ENCODE assay signal across 10 cellular contexts in genomic region chr3:146594843-146595482, GRCh38. TPM values are rescaled to one million over a fixed set of nuclear protein-coding genes. Genes with fewer than 3 reads are reported as not detected.
DNase-seq lines count a peak whose midpoint lies in the region; ATAC-seq, FAIRE-seq and TF ChIP-seq lines count a peak whose summit lies in the region.
"Had no signal": no experiment of that assay in that cellular context is flagged by ENCODE, and none has a peak within 500 bp of the region (broad histone marks: within the 10 kb centered on the region; RNA-seq: fewer than 3 reads in every experiment).

No MANE protein-coding gene starts in this region.

- TF ChIP-seq CTCF in A549 (IDR thresholded peaks at IDR 0.05) (peak; percentile 55), RWPE1 (conservative IDR thresholded peaks at IDR 0.05; ENCODE audit: low read depth) (peak; percentile 54; the same call in 1 of the 2 replicates)

- peak in 1 of 2 experiments; percentile 78; a peak in 3 of 6 replicates for ATAC-seq in A549
- ATAC-seq in esophagus mucosa: no peak
- ATAC-seq in GM19395 (IDR thresholded peaks at IDR 0.05; ENCODE audit: unreplicated experiment): no peak
- ATAC-seq: mucosa of descending colon had no signal

- no peak overlapping the region for H3K4me3 ChIP-seq in A549
- H3K4me3 ChIP-seq: mucosa of descending colon had no signal

- H3K9me3 ChIP-seq in A549: no peaks in the 10 kb centered on the region
- H3K9me3 ChIP-seq: mucosa of descending colon had no signal

- H3K27ac ChIP-seq in A549: no peak overlapping the region
- no peak overlapping the region for H3K27ac ChIP-seq in RWPE1

- no peak for TF ChIP-seq EP300 in A549 (IDR thresholded peaks at IDR 0.05)

- CTCF ChIA-PET in A549 (lab: Yijun Ruan, JAX) (interaction anchor here (0.7 to 2.6 kb wide), 12 partner anchors 8 to 603 kb away, joined by 3 to 11 read pairs (median 5); no protein-coding TSS in a partner anchor), RWPE1 (lab: Yijun Ruan, JAX) (interaction anchor here (0.7 to 1.3 kb wide), 7 partner anchors 10 to 991 kb away, joined by 3 to 9 read pairs (median 4); partner anchors contain the start of gene PLSCR5)

- POLR2A ChIA-PET in A549 (lab: Yijun Ruan, JAX) (interaction anchor here (0.7 kb wide), 1 partner anchor 803 kb away, joined by 3 read pairs; no protein-coding TSS in a partner anchor), RWPE1 (lab: Yijun Ruan, JAX; ENCODE audit: low non-redundant PET) (no interaction called here)

- FAIRE-seq in A549 (lab: Jason Lieb, UNC): no peak

- no peak for TF ChIP-seq POLR2A in A549 (IDR thresholded peaks at IDR 0.05; ENCODE audit: low read length)

- no peaks in the 10 kb centered on the region for H3K4me1 ChIP-seq in A549

- peak; percentile 18 to 33 for DNase-seq in A549 (ENCODE audit: low read depth in 1 of 2, low spot score in 1 of 2)
- DNase-seq in GM03348 (ENCODE audit: low spot score): peak; percentile 10
- DNase-seq in RWPE1 (ENCODE audit: low spot score): no peak
- peak; percentile 10 for DNase-seq in fibroblast of the conjunctiva (ENCODE audit: low read depth)
- no peak for DNase-seq in kidney glomerular epithelial cell (lab: John Stamatoyannopoulos, UW)
- DNase-seq in activated effector memory CD4-positive, alpha-beta T cell treated with anti-CD3 and anti-CD28 coated beads, Interleukin-2, amount 50 U/mL, for 16 hours: no peak
- DNase-seq: activated naive CD8-positive, alpha-beta T cell treated with anti-CD3 and anti-CD28 coated beads, Interleukin-2, amount 10 ng/mL, durations not matched to agents 7 days and 5 days had no signal

- WGBS in A549 (ENCODE audit: missing lambda C conversion rate): 46% methylated on average over 7 of the region's 7 CpGs

- H3K4me2 ChIP-seq in A549: peak overlapping the region; percentile 43

- TF ChIP-seq RAD21 in A549 (conservative IDR thresholded peaks at IDR 0.05 in 1 of 2, IDR thresholded peaks at IDR 0.05 in 1 of 2): peak; percentile 24 to 35; a peak in 1 of 5 replicates

TF ChIP-seq in A549, 52 proteins besides CTCF, POLR2A, EP300 and RAD21:
- peak; percentile 50; the same call in 1 of the 3 replicates for TF ChIP-seq SMC3 (IDR thresholded peaks at IDR 0.05)
- TF ChIP-seq ESRRA (IDR thresholded peaks at IDR 0.05; ENCODE audit: borderline replicate concordance, low read length): no peak

RNA-seq across cellular contexts. Expression of gene PLSCR5, which starts 10.2 kb away (rescaled TPM):
- polyA plus RNA-seq in A549 (2011; rRNA removed) (not detected in 2 replicates), A549 (2017; fragmentation: RNase III; extraction: RNeasy Plus Mini Kit Qiagen cat#74134 plus additional on column Dnase treatment) (not detected in 3 replicates)
- polyA plus RNA-seq in A549 (2012; cell fraction: cytosol; rRNA removed): not detected in 2 replicates
- not detected in 2 replicates for polyA plus RNA-seq in A549 (2012; cell fraction: nucleus; rRNA removed)
- not detected in 2 replicates for polyA minus RNA-seq in A549 (2011; rRNA and poly(A)+ RNA removed)
- not detected for total RNA-seq in esophagus mucosa
- total RNA-seq: activated naive CD8-positive, alpha-beta T cell treated with anti-CD3 and anti-CD28 coated beads, Interleukin-2, amount 10 ng/mL, durations not matched to agents 7 days and 5 days; mucosa of descending colon had no signal

RNA-seq across cellular contexts. Expression of gene PLSCR1, which starts 50.6 kb away (rescaled TPM):
- polyA plus RNA-seq in A549 (2011; rRNA removed) (41.5 and 54.4 TPM in 2 replicates), A549 (2017; fragmentation: RNase III; extraction: RNeasy Plus Mini Kit Qiagen cat#74134 plus additional on column Dnase treatment) (35.6 to 43.9 TPM (median 37.1 TPM) in 3 replicates)
- polyA plus RNA-seq in A549 (2012; cell fraction: cytosol; rRNA removed): 29.4 and 33.0 TPM in 2 replicates
- polyA plus RNA-seq in A549 (2012; cell fraction: nucleus; rRNA removed): 24.5 and 29.3 TPM in 2 replicates
- 34.1 and 48.1 TPM in 2 replicates for polyA minus RNA-seq in A549 (2011; rRNA and poly(A)+ RNA removed)
- 60.1 TPM for total RNA-seq in esophagus mucosa

Comparison
In these comparisons a context has a peak if more than half of its experiments do, and no peak if none do; other contexts are left out.
1. DNase-seq: peak in A549 (2 of 2), GM03348 (single experiment) and fibroblast of the conjunctiva (single experiment); none in RWPE1 (single experiment), kidney glomerular epithelial cell (single experiment) and activated effector memory CD4-positive, alpha-beta T cell treated with anti-CD3 and anti-CD28 coated beads, Interleukin-2, amount 50 U/mL, for 16 hours (single experiment).